Comparison of ENCODE assay signal across 1 cellular context in genomic region chr20:3797592-3798404, GRCh38.
TF ChIP-seq lines count a peak whose summit lies in the region.

No MANE protein-coding gene starts in this region.

TF ChIP-seq in GM12878, 131 proteins besides CTCF, POLR2A, EP300 and RAD21:
- no peak for TF ChIP-seq FOS (IDR thresholded peaks at IDR 0.05; ENCODE audit: borderline replicate concordance, extremely low read depth, insufficient read length)
- 0 out of 2 replicates have a peak, but pooled peaks have one; percentile 33 for TF ChIP-seq RELB (IDR thresholded peaks at IDR 0.05; ENCODE audit: low read depth)
- no peak for TF ChIP-seq NRF1 (conservative IDR thresholded peaks at IDR 0.05; ENCODE audit: low read depth, low read length)
- no peak for TF ChIP-seq STAT3 (IDR thresholded peaks at IDR 0.05; ENCODE audit: low read depth, low read length)
- TF ChIP-seq NKRF (conservative IDR thresholded peaks at IDR 0.05): 0 out of 2 replicates have a peak, but pooled peaks have one; percentile 18
- no peak for TF ChIP-seq ZBTB11 (CRISPR knock-in tag; IDR thresholded peaks at IDR 0.05)
- TF ChIP-seq SPI1 (IDR thresholded peaks at IDR 0.05; ENCODE audit: borderline replicate concordance, insufficient read depth, low read depth, low read length): no peak
- TF ChIP-seq ZNF384 (IDR thresholded peaks at IDR 0.05; ENCODE audit: borderline replicate concordance, low read depth, low read length): peak; percentile 83
- TF ChIP-seq MYB (IDR thresholded peaks at IDR 0.05; ENCODE audit: borderline replicate concordance, low read depth, low read length): no peak
- no peak for TF ChIP-seq GABPA (IDR thresholded peaks at IDR 0.05; ENCODE audit: low read depth)
- TF ChIP-seq IKZF2 (IDR thresholded peaks at IDR 0.05): 0 out of 4 replicates have a peak, but pooled peaks of 1 of the 2 experiments have one; percentile 49
- TF ChIP-seq IKZF1 (conservative IDR thresholded peaks at IDR 0.05): 0 out of 2 replicates have a peak, but pooled peaks have one; percentile 43
- TF ChIP-seq RUNX3 (IDR thresholded peaks at IDR 0.05; ENCODE audit: low read length): peak; percentile 51
- no peak for TF ChIP-seq BACH1 (IDR thresholded peaks at IDR 0.05; ENCODE audit: borderline replicate concordance)
- peak; percentile 29; the same call in 1 of the 2 replicates for TF ChIP-seq FOXK2 (IDR thresholded peaks at IDR 0.05)
- TF ChIP-seq KAT2A (conservative IDR thresholded peaks at IDR 0.05; ENCODE audit: control insufficient read depth, low read depth, low read length): no peak
